ENCODE assay signal across 9 cellular contexts in the genomic region with DNA sequence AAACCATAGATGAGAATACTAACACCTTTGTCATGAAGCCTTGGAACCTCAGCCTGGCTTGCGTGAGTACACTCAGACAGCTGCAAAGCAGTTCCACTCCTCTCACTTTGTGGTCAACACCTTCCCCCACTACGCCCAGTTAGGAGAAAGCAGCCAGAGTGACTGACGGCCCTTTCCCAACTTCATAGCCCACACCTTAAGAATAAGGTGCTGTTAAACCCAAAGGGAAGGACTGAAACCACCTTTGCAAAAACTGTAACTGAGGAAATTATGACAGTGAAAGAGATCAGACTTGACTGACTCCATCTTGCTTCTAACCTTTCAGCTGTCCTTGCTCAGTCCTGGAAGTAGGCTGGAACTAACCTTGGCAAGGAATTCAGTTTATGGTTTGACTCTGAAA. TPM values are rescaled to one million over a fixed set of nuclear protein-coding genes. Genes with fewer than 3 reads are reported as not detected.
DNase-seq lines count a peak whose midpoint lies in the region; ATAC-seq, FAIRE-seq and TF ChIP-seq lines count a peak whose summit lies in the region.
"Had no signal": no experiment of that assay in that cellular context is flagged by ENCODE, and none has a peak within 500 bp of the region (broad histone marks: within the 10 kb centered on the region; RNA-seq: fewer than 3 reads in every experiment).

No MANE protein-coding gene starts in this region.

- H3K4me3 ChIP-seq in vagina (no peak overlapping the region), WERI-Rb-1 (ENCODE audit: low read depth, low read length) (no peak overlapping the region)

- H3K9me3 ChIP-seq in T-helper 17 cell (ENCODE audit: control insufficient read depth, low read length, poor library complexity, severe bottlenecking), result no peaks in the 10 kb centered on the region
- no peaks in the 10 kb centered on the region for H3K9me3 ChIP-seq in vagina
- peaks cover 12% of the 10 kb centered on the region for H3K9me3 ChIP-seq in WERI-Rb-1 (ENCODE audit: severe bottlenecking)

- H3K27ac ChIP-seq in vagina, result no peak overlapping the region
- H3K27ac ChIP-seq in WERI-Rb-1, result no peak overlapping the region

- DNase-seq in T-helper 17 cell (no peak), myocyte (ENCODE audit: low read depth) (peak; percentile 66), urothelium cell line (ENCODE audit: low spot score) (no peak), NCI-H2227 (lab: John Stamatoyannopoulos, UW; ENCODE audit: unreplicated experiment) (no peak), vagina (ENCODE audit: extremely low spot score in 2 of 2) (no peak), WERI-Rb-1 (no peak)
- DNase-seq: naive B cell had no signal

- H3K4me3 Mint-ChIP-seq in T-helper 17 cell, result peak overlapping the region; percentile 9

- TF ChIP-seq POLR2A in vagina (IDR thresholded peaks at IDR 0.05), result no peak

- peak; percentile 84 for ATAC-seq in GM18858 (IDR thresholded peaks at IDR 0.05; ENCODE audit: unreplicated experiment)
- peak; percentile 93 for ATAC-seq in GM21619 (IDR thresholded peaks at IDR 0.05; ENCODE audit: unreplicated experiment)
- ATAC-seq in T-helper 17 cell, result no peak

- H3K36me3 ChIP-seq in vagina, result no peaks in the 10 kb centered on the region
- H3K36me3 ChIP-seq in WERI-Rb-1, result peaks cover 10% of the 10 kb centered on the region

- H3K4me1 Mint-ChIP-seq in T-helper 17 cell, result peaks cover 46% of the 10 kb centered on the region

- TF ChIP-seq CTCF in vagina (IDR thresholded peaks at IDR 0.05) (no peak), WERI-Rb-1 (IDR thresholded peaks at IDR 0.05; ENCODE audit: low read depth, low read length) (no peak)

- no peak for FAIRE-seq in urothelium cell line (lab: Jason Lieb, UNC)

- intact Hi-C loops in vagina (cut with DNase I), result no loop called here

- no peaks in the 10 kb centered on the region for H3K27me3 Mint-ChIP-seq in T-helper 17 cell
- H3K27me3 Mint-ChIP-seq: naive B cell had no signal

- no peaks in the 10 kb centered on the region for H3K36me3 Mint-ChIP-seq in T-helper 17 cell (ENCODE audit: low read depth)

- H3K4me1 ChIP-seq in vagina, result peaks cover 54% of the 10 kb centered on the region

- H3K27ac Mint-ChIP-seq in T-helper 17 cell, result peak overlapping the region; percentile 57

- H3K27me3 ChIP-seq in vagina, result no peaks in the 10 kb centered on the region
- H3K27me3 ChIP-seq in WERI-Rb-1 (ENCODE audit: insufficient read depth, low read depth, severe bottlenecking), result no peaks in the 10 kb centered on the region

RNA-seq across cellular contexts. Expression of gene N4BP1, which starts 13.7 kb away (rescaled TPM):
- total RNA-seq in T-helper 17 cell (100 to 1,000 TPM in 1 of 2 donors, 10 to 100 TPM in 1; 76.1 to 108 TPM), myocyte (19.1 and 21.3 TPM in 2 replicates), vagina (44.0 TPM)
- polyA plus RNA-seq in myocyte (2012), result 13.1 TPM
